28 cellular contexts compared by ENCODE assay signal in genomic region chr10:22980822-22981221, GRCh38. TPM values are rescaled to one million over a fixed set of nuclear protein-coding genes. Genes with fewer than 3 reads are reported as not detected.
"Had no signal": no experiment of that assay in that cellular context is flagged by ENCODE, and none has a peak within 500 bp of the region (broad histone marks: within the 10 kb centered on the region; RNA-seq: fewer than 3 reads in every experiment).

No MANE protein-coding gene starts in this region.

- H3K27me3 ChIP-seq: stomach, suprapubic skin, testis, thyroid gland, tibial artery, tibial nerve, upper lobe of left lung, upper lobe of right lung, uterus, vagina had no signal

- H3K4me3 ChIP-seq: stomach, suprapubic skin, testis, thoracic aorta, thyroid gland, tibial artery, tibial nerve, transverse colon, upper lobe of left lung, upper lobe of right lung, uterus, vagina had no signal

- H3K4me1 ChIP-seq: suprapubic skin, testis, thyroid gland, tibial artery, tibial nerve, transverse colon, upper lobe of left lung, upper lobe of right lung, uterus, vagina had no signal

- H3K36me3 ChIP-seq: stomach, suprapubic skin, thoracic aorta, thyroid gland, tibial artery, tibial nerve, transverse colon, upper lobe of left lung, upper lobe of right lung, uterus, vagina had no signal

- H3K27ac ChIP-seq: stomach, suprapubic skin, testis, thoracic aorta, thyroid gland, tibial artery, tibial nerve, transverse colon, upper lobe of left lung, upper lobe of right lung, uterus, vagina had no signal

- DNase-seq: stimulated activated CD4-positive, alpha-beta T cell treated with anti-CD3 and anti-CD28 coated beads, Interleukin-2, amount 100 ng/mL, for 48 hours; stimulated activated CD4-positive, alpha-beta T cell treated with anti-CD3 and anti-CD28 coated beads, Interleukin-4, amount 100 ng/mL, for 1 hour; stimulated activated CD4-positive, alpha-beta T cell treated with anti-CD3 and anti-CD28 coated beads, Interleukin-4, amount 100 ng/mL, for 24 hours; stimulated activated CD4-positive, alpha-beta T cell treated with anti-CD3 and anti-CD28 coated beads, Interleukin-4, amount 100 ng/mL, for 4 hours; stimulated activated CD8-positive, alpha-beta memory T cell treated with anti-CD3 and anti-CD28 coated beads, Interleukin-4, amount 100 ng/mL, for 48 hours; stimulated activated naive B cell treated with anti-CD40 and anti-IgM and Interleukin-4, amounts not matched to agents 10 μg/mL and 1 μg/mL and 100 μg/mL, for 72 hours; stimulated activated naive CD4-positive, alpha-beta T cell; stimulated activated naive CD4-positive, alpha-beta T cell treated with Interleukin-2 at 50 U/mL for 16 hours; stimulated activated naive CD8-positive, alpha-beta T cell treated with anti-CD3 and anti-CD28 coated beads, Interleukin-15, amount 100 ng/mL, for 72 hours; stimulated activated naive CD8-positive, alpha-beta T cell treated with anti-CD3 and anti-CD28 coated beads, Interleukin-15, Interleukin-2, amounts not matched to agents 100 U/mL and 50 U/mL, for 24 hours; stomach; substantia nigra; testis; thyroid gland; tibial artery; transverse colon; trophoblast cell; upper lobe of left lung; upper lobe of right lung; uterus had no signal

- H3K9me3 ChIP-seq: stomach, suprapubic skin, testis, thoracic aorta, thyroid gland, tibial artery, tibial nerve, transverse colon, upper lobe of left lung, upper lobe of right lung, uterus, vagina had no signal

- ATAC-seq: stimulated activated effector memory CD8-positive, alpha-beta T cell treated with anti-CD3 and anti-CD28 coated beads, Interleukin-12 subunit alpha, Interleukin-12 subunit beta, amount 100 ng/mL, for 72 hours; stimulated activated memory B cell treated with anti-CD40 and anti-IgM and Interleukin-4, amounts not matched to agents 10 μg/mL and 1 μg/mL and 100 μg/mL, for 72 hours; stimulated activated naive B cell treated with anti-CD40 and anti-IgM and Interleukin-4, amounts not matched to agents 10 μg/mL and 1 μg/mL and 100 μg/mL, for 72 hours; stimulated activated naive CD8-positive, alpha-beta T cell treated with anti-CD3 and anti-CD28 coated beads, Interleukin-15, amount 100 ng/mL, for 72 hours; stimulated activated naive CD8-positive, alpha-beta T cell treated with anti-CD3 and anti-CD28 coated beads, Interleukin-15, Interleukin-2, amounts not matched to agents 100 U/mL and 50 U/mL, for 24 hours; upper lobe of right lung had no signal

RNA-seq across cellular contexts. Expression of gene ARMC3, which starts 53.0 kb away (rescaled TPM):
- total RNA-seq: stomach, subcutaneous adipose tissue, thoracic aorta, transverse colon, upper lobe of right lung, ureter, vagina had no signal
